In the genomic region with DNA sequence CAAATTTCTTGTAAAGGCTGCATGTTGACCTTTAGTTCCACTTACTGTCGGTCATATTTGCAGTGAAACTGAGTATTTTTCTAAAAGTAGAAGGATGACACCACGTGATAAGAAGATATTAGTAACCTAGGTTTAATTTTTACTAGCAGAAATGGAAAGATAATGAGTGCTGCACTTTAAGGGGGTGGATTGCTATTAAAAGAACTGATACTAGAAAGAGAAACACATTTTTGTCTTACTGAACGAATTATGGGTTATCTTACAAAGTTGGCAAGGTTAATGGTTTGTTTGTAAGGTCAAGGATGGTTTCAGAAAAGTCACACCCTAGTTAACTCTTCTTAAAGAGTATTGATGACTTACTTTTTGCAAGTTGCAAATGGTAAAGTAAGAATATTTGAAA, we compare ENCODE assay signal across 1 cellular context.
TF ChIP-seq lines count a peak whose summit lies in the region.

No MANE protein-coding gene starts in this region.

TF ChIP-seq in WTC11, 78 proteins besides CTCF, POLR2A, EP300 and RAD21 (continued from another document):
- no peak for TF ChIP-seq ZMAT4 (CRISPR knock-in tag; IDR thresholded peaks at IDR 0.05)
